2 cellular contexts compared by ENCODE assay signal in the genomic region with DNA sequence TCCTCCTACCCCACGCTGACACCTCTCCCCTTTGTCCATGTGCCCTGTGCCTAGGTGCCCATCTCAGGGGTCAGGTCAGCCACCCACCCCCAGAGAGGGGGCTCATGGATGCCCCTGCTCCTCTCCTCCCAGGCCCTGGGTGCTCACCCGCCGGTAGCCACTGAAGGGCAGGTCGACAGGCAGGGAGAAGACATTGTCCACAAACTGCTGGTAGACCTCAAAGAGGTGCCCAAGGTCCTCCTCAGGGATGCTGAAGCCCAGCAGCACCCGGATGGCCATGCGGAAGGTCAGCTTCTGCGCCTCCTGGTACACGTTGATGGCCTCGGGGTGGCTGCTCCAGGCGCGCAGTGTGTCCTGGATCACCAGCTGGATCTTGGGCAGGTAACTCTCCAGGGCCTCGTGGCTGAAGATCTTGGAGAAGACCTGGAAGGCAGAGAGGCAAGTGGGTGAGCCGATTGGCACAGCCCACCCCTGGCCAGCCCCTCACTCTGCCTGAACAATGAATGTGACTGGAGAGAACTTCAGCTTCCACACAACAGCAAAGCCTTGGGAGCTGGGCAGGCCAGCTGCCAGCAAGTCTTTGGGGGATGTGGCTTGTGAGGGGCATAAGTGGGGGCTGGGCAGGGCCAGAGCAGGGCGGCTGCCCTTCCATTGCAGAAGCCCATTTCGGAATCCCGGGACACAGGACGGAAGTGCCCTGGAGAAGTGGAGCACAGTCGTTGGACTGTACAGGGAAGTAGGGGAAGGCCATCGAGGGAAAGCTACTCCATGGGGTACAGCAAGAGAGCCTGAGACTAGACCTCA.
TF ChIP-seq lines count a peak whose summit lies in the region.

No MANE protein-coding gene starts in this region.

TF ChIP-seq in SK-N-SH, 30 proteins besides CTCF, POLR2A, EP300 and RAD21:
- TF ChIP-seq, protein P1, sequence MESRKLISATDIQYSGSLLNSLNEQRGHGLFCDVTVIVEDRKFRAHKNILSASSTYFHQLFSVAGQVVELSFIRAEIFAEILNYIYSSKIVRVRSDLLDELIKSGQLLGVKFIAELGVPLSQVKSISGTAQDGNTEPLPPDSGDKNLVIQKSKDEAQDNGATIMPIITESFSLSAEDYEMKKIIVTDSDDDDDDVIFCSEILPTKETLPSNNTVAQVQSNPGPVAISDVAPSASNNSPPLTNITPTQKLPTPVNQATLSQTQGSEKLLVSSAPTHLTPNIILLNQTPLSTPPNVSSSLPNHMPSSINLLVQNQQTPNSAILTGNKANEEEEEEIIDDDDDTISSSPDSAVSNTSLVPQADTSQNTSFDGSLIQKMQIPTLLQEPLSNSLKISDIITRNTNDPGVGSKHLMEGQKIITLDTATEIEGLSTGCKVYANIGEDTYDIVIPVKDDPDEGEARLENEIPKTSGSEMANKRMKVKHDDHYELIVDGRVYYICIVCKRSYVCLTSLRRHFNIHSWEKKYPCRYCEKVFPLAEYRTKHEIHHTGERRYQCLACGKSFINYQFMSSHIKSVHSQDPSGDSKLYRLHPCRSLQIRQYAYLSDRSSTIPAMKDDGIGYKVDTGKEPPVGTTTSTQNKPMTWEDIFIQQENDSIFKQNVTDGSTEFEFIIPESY (IDR thresholded peaks at IDR 0.05; ENCODE audit: borderline replicate concordance, low read depth), result no peak
- TF ChIP-seq MEF2A (IDR thresholded peaks at IDR 0.05; ENCODE audit: borderline replicate concordance, low read depth) (no peak), ELF1 (IDR thresholded peaks at IDR 0.05) (no peak)
- TF ChIP-seq, protein P2, sequence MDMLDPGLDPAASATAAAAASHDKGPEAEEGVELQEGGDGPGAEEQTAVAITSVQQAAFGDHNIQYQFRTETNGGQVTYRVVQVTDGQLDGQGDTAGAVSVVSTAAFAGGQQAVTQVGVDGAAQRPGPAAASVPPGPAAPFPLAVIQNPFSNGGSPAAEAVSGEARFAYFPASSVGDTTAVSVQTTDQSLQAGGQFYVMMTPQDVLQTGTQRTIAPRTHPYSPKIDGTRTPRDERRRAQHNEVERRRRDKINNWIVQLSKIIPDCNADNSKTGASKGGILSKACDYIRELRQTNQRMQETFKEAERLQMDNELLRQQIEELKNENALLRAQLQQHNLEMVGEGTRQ (IDR thresholded peaks at IDR 0.05; ENCODE audit: borderline replicate concordance, low read depth, low read length), result no peak

TF ChIP-seq in HepG2, 621 proteins besides CTCF, POLR2A, EP300 and RAD21:
- TF ChIP-seq ZMYM3 (CRISPR knock-in tag; IDR thresholded peaks at IDR 0.05), result 0 out of 2 replicates have a peak, but pooled peaks have one; percentile 44
- TF ChIP-seq, protein P3, sequence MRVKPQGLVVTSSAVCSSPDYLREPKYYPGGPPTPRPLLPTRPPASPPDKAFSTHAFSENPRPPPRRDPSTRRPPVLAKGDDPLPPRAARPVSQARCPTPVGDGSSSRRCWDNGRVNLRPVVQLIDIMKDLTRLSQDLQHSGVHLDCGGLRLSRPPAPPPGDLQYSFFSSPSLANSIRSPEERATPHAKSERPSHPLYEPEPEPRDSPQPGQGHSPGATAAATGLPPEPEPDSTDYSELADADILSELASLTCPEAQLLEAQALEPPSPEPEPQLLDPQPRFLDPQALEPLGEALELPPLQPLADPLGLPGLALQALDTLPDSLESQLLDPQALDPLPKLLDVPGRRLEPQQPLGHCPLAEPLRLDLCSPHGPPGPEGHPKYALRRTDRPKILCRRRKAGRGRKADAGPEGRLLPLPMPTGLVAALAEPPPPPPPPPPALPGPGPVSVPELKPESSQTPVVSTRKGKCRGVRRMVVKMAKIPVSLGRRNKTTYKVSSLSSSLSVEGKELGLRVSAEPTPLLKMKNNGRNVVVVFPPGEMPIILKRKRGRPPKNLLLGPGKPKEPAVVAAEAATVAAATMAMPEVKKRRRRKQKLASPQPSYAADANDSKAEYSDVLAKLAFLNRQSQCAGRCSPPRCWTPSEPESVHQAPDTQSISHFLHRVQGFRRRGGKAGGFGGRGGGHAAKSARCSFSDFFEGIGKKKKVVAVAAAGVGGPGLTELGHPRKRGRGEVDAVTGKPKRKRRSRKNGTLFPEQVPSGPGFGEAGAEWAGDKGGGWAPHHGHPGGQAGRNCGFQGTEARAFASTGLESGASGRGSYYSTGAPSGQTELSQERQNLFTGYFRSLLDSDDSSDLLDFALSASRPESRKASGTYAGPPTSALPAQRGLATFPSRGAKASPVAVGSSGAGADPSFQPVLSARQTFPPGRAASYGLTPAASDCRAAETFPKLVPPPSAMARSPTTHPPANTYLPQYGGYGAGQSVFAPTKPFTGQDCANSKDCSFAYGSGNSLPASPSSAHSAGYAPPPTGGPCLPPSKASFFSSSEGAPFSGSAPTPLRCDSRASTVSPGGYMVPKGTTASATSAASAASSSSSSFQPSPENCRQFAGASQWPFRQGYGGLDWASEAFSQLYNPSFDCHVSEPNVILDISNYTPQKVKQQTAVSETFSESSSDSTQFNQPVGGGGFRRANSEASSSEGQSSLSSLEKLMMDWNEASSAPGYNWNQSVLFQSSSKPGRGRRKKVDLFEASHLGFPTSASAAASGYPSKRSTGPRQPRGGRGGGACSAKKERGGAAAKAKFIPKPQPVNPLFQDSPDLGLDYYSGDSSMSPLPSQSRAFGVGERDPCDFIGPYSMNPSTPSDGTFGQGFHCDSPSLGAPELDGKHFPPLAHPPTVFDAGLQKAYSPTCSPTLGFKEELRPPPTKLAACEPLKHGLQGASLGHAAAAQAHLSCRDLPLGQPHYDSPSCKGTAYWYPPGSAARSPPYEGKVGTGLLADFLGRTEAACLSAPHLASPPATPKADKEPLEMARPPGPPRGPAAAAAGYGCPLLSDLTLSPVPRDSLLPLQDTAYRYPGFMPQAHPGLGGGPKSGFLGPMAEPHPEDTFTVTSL (CRISPR knock-in tag; IDR thresholded peaks at IDR 0.05; ENCODE audit: borderline replicate concordance), result no peak
